Comparison of ENCODE assay signal across 11 cellular contexts in the genomic region with DNA sequence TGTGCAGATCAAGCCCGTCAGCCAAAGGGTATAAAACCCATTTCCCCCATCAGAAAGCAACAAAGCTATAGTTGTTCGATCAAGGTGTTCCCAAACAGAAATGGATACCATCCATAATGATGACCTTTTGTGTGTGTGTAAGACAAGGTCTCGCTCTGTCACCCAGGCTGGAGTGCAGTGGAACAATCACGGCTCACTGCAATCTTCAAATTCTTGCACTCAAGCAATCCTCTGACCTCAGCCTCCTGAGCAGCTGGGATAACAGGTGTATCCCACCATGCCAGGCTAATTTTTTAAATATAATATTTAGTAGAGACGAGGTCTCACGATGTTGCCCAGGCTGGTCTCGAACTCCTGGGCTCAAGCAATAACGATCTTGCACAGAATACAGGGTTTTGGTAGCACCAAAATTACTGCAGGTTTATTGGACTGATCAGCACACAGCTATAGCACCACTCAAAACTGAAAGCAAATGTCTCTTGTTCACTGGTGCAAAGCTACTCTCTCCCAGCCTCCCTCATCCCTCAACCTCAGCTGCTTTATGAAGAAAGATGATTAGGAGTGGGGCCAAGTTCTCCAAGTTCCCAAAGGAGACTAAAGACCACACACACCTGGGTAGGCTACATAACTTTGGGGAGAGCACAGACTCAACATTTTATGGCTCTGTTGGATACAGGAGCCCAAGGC.
DNase-seq lines count a peak whose midpoint lies in the region; ATAC-seq and TF ChIP-seq lines count a peak whose summit lies in the region.
"Had no signal": no experiment of that assay in that cellular context is flagged by ENCODE, and none has a peak within 500 bp of the region (broad histone marks: within the 10 kb centered on the region; RNA-seq: fewer than 3 reads in every experiment).

No MANE protein-coding gene starts in this region.

- POLR2A ChIA-PET in HCT116 (lab: Charles Lee) (interaction anchor here (1.8 kb wide), 1 partner anchor 25 kb away, joined by 4 read pairs; no protein-coding TSS in a partner anchor), WTC11 (lab: Charles Lee) (no interaction called here)

- H3K9me3 Mint-ChIP-seq in WTC11, result peaks cover 7% of the 10 kb centered on the region

- H3K27me3 ChIP-seq in HCT116 (ENCODE audit: insufficient read depth, low read length) (no peaks in the 10 kb centered on the region), upper lobe of left lung (no peaks in the 10 kb centered on the region)

- peaks cover 47% of the 10 kb centered on the region for H3K4me1 Mint-ChIP-seq in WTC11

- H3K27ac Mint-ChIP-seq in WTC11, result peak overlapping the region; percentile 54; the same call in 1 of the 2 replicates

- no peaks in the 10 kb centered on the region for H3K27me3 Mint-ChIP-seq in WTC11 (ENCODE audit: low read depth)

- no peak for TF ChIP-seq POLR2A in HCT116 (IDR thresholded peaks at IDR 0.05; ENCODE audit: borderline replicate concordance, extremely low read depth, insufficient read depth, insufficient read length)
- TF ChIP-seq POLR2A in upper lobe of left lung (IDR thresholded peaks at IDR 0.05), result no peak

- BruUV-seq in HCT116 (replicated peaks; lab: Mats Ljungman, UMichigan), result no TSS peak

- peaks cover 45% of the 10 kb centered on the region for H3K79me2 ChIP-seq in HCT116 (ENCODE audit: insufficient read depth, low read length)

- TF ChIP-seq EP300 in upper lobe of left lung (IDR thresholded peaks at IDR 0.05), result no peak

- intact Hi-C loops in HCT116 (cut with micrococcal nuclease), result no loop called here

- no peaks in the 10 kb centered on the region; the same call in 1 of the 2 replicates for H3K36me3 Mint-ChIP-seq in WTC11

- H3K4me1 ChIP-seq in HCT116 (ENCODE audit: control insufficient read depth in 1 of 2, insufficient read depth in 2 of 2, low read length in 2 of 2), result peaks cover 23 to 34% of the 10 kb centered on the region in 2 experiments
- peaks cover 16 to 36% (median 20%) of the 10 kb centered on the region in 4 donors for H3K4me1 ChIP-seq in upper lobe of left lung

- whole genome bisulfite sequencing in upper lobe of left lung, 2 donors, result 93 to 98% methylated on average over 8 of the region's 8 CpGs

- peak; percentile 29 for ATAC-seq in GM18907 (IDR thresholded peaks at IDR 0.05; ENCODE audit: unreplicated experiment)
- no peak for ATAC-seq in HCT116
- no peak for ATAC-seq in WTC11
- no peak for ATAC-seq in HG03571 (IDR thresholded peaks at IDR 0.05; ENCODE audit: unreplicated experiment)
- no peak for ATAC-seq in upper lobe of left lung (ENCODE audit: low FRiP score in 2 of 2)

- no peaks in the 10 kb centered on the region for H3K9me2 ChIP-seq in HCT116 (ENCODE audit: insufficient read depth)

- H4K20me1 ChIP-seq in HCT116 (ENCODE audit: insufficient read depth), result no peaks in the 10 kb centered on the region

- CTCF ChIA-PET in HCT116 (lab: Charles Lee) (interaction anchor here (1.0 kb wide), 1 partner anchor 102 kb away, joined by 3 read pairs; no protein-coding TSS in a partner anchor), WTC11 (lab: Charles Lee) (interaction anchor here (1.1 to 1.4 kb wide), 2 partner anchors 54 to 80 kb away, joined by 4 to 7 read pairs; partner anchors contain the start of gene ABI1)

- no peak overlapping the region for H2AFZ ChIP-seq in HCT116 (ENCODE audit: low read depth, low read length, poor library complexity, severe bottlenecking)

- H3K4me2 ChIP-seq in HCT116 (ENCODE audit: low read length), result peak overlapping the region; percentile 71

- no peak for DNase-seq in HCT116 (ENCODE audit: low read depth, low spot score)
- DNase-seq in WTC11 (ENCODE audit: low spot score), result no peak
- DNase-seq in myocyte (ENCODE audit: low read depth), result peak; percentile 54
- no peak for DNase-seq in upper lobe of left lung
- no peak for DNase-seq in stimulated activated CD4-positive, alpha-beta T cell treated with anti-CD3 and anti-CD28 coated beads, Interleukin-4, amount 100 ng/mL, for 1 hour
- no peak for DNase-seq in 8988T
- DNase-seq: activated CD4-positive, alpha-beta T cell treated with anti-CD3 and anti-CD28 coated beads, Interleukin-2, amount 50 U/mL, for 1 hour; NCI-H1436; stimulated activated naive CD4-positive, alpha-beta T cell had no signal

- H3K36me3 ChIP-seq in HCT116 (ENCODE audit: control insufficient read depth in 1 of 2, insufficient read depth in 2 of 2, low read length in 2 of 2) (no peaks in the 10 kb centered on the region), upper lobe of left lung (no peaks in the 10 kb centered on the region)

- peak overlapping the region; percentile 51; the same call in 1 of the 2 replicates for H3K27ac ChIP-seq in HCT116 (ENCODE audit: low read depth, low read length)
- no peak overlapping the region for H3K27ac ChIP-seq in upper lobe of left lung

- TF ChIP-seq CTCF in HCT116 (IDR thresholded peaks at IDR 0.05 in 2 of 3, conservative IDR thresholded peaks at IDR 0.05 in 1 of 3; ENCODE audit: borderline replicate concordance in 1 of 3, insufficient read depth in 1 of 3, low read depth in 2 of 3, low read length in 2 of 3) (no peak), WTC11 (IDR thresholded peaks at IDR 0.05) (no peak), upper lobe of left lung (IDR thresholded peaks at IDR 0.05) (no peak)

- H3K4me3 Mint-ChIP-seq in WTC11, result no peak overlapping the region

- TF ChIP-seq RAD21 in HCT116 (IDR thresholded peaks at IDR 0.05; ENCODE audit: low read depth), result no peak

- H3K9ac ChIP-seq in HCT116 (ENCODE audit: low read length), result peak overlapping the region; percentile 8; the same call in 1 of the 2 replicates

- no peaks in the 10 kb centered on the region for H3K9me3 ChIP-seq in HCT116 (ENCODE audit: control insufficient read depth in 1 of 2, insufficient read depth in 1 of 2, low read depth in 1 of 2, low read length in 2 of 2)
- no peaks in the 10 kb centered on the region for H3K9me3 ChIP-seq in upper lobe of left lung

- RAD21 ChIA-PET in HCT116 (lab: Charles Lee; ENCODE audit: low non-redundant PET in 1 of 2, low total read pairs in 2 of 2, uncharacterized antibody in 2 of 2, unreplicated experiment in 2 of 2), result no interaction called here

- peak overlapping the region in 1 of 2 experiments; percentile 21; a peak in 1 of 4 replicates for H3K4me3 ChIP-seq in HCT116 (replicated peaks in 1 of 2; ENCODE audit: low read depth in 1 of 2, low read length in 2 of 2)
- H3K4me3 ChIP-seq in upper lobe of left lung, result no peak overlapping the region

TF ChIP-seq in HCT116, 20 proteins besides CTCF, POLR2A, EP300 and RAD21 (continues in another document):
- TF ChIP-seq, protein P1, sequence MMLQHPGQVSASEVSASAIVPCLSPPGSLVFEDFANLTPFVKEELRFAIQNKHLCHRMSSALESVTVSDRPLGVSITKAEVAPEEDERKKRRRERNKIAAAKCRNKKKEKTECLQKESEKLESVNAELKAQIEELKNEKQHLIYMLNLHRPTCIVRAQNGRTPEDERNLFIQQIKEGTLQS (IDR thresholded peaks at IDR 0.05), result no peak
- TF ChIP-seq ZFX (IDR thresholded peaks at IDR 0.05) (no peak), SP1 (IDR thresholded peaks at IDR 0.05; ENCODE audit: low read depth) (no peak), CEBPB (IDR thresholded peaks at IDR 0.05; ENCODE audit: low read depth) (no peak), SRF (IDR thresholded peaks at IDR 0.05; ENCODE audit: low read depth) (no peak), POLR2AphosphoS5 (IDR thresholded peaks at IDR 0.05; ENCODE audit: low read depth, low read length) (no peak), EGR1 (IDR thresholded peaks at IDR 0.05; ENCODE audit: low read depth) (no peak)

TF ChIP-seq in WTC11, 78 proteins besides CTCF, POLR2A, EP300 and RAD21:
- TF ChIP-seq USF1 (CRISPR knock-in tag; IDR thresholded peaks at IDR 0.05) (no peak), EMX1 (CRISPR knock-in tag; IDR thresholded peaks at IDR 0.05) (no peak), PREB (CRISPR knock-in tag; IDR thresholded peaks at IDR 0.05; ENCODE audit: borderline replicate concordance) (no peak), FOXJ3 (CRISPR knock-in tag; IDR thresholded peaks at IDR 0.05; ENCODE audit: borderline replicate concordance) (no peak), TCF7 (CRISPR knock-in tag; IDR thresholded peaks at IDR 0.05; ENCODE audit: low read depth) (no peak), ELF4 (CRISPR knock-in tag; IDR thresholded peaks at IDR 0.05; ENCODE audit: low read depth) (no peak)
